Comparison of ENCODE assay signal across 2 cellular contexts in genomic region chr2:215521031-215521430, GRCh38.
TF ChIP-seq lines count a peak whose summit lies in the region.

No MANE protein-coding gene starts in this region.

TF ChIP-seq in SK-N-SH, 30 proteins besides CTCF, POLR2A, EP300 and RAD21 (continued from another document):
- TF ChIP-seq, protein P1, sequence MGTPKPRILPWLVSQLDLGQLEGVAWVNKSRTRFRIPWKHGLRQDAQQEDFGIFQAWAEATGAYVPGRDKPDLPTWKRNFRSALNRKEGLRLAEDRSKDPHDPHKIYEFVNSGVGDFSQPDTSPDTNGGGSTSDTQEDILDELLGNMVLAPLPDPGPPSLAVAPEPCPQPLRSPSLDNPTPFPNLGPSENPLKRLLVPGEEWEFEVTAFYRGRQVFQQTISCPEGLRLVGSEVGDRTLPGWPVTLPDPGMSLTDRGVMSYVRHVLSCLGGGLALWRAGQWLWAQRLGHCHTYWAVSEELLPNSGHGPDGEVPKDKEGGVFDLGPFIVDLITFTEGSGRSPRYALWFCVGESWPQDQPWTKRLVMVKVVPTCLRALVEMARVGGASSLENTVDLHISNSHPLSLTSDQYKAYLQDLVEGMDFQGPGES (IDR thresholded peaks at IDR 0.05; ENCODE audit: low read depth, low read length), result no peak
- TF ChIP-seq NRF1 (IDR thresholded peaks at IDR 0.05; ENCODE audit: low read depth, low read length) (no peak), ELF1 (IDR thresholded peaks at IDR 0.05) (no peak), RCOR1 (IDR thresholded peaks at IDR 0.05; ENCODE audit: low read length) (no peak), MXI1 (IDR thresholded peaks at IDR 0.05; ENCODE audit: low read depth, low read length) (no peak), FOXM1 (IDR thresholded peaks at IDR 0.05; ENCODE audit: low read depth) (no peak)

TF ChIP-seq in SK-N-SH treated with all-trans-retinoic acid at 6 μM for 48 hours, 23 proteins besides CTCF, POLR2A, EP300 and RAD21 (continued from another document):
- TF ChIP-seq CSRNP3 (CRISPR knock-in tag; IDR thresholded peaks at IDR 0.05) (no peak), ARNTL (CRISPR knock-in tag; IDR thresholded peaks at IDR 0.05; ENCODE audit: borderline replicate concordance, low read depth) (no peak), GLIS3 (CRISPR knock-in tag; IDR thresholded peaks at IDR 0.05) (no peak), TCF4 (CRISPR knock-in tag; IDR thresholded peaks at IDR 0.05; ENCODE audit: borderline replicate concordance) (no peak), ISL1 (CRISPR knock-in tag; IDR thresholded peaks at IDR 0.05) (no peak), ESRRG (CRISPR knock-in tag; IDR thresholded peaks at IDR 0.05) (no peak), ZNF565 (CRISPR knock-in tag; conservative IDR thresholded peaks at IDR 0.05; ENCODE audit: low read depth) (no peak)
TF ChIP-seq in SK-N-SH treated with all-trans-retinoic acid at 6 μM for 48 hours: peak in this region for 0.
